ENCODE assay signal across 22 cellular contexts in the genomic region with DNA sequence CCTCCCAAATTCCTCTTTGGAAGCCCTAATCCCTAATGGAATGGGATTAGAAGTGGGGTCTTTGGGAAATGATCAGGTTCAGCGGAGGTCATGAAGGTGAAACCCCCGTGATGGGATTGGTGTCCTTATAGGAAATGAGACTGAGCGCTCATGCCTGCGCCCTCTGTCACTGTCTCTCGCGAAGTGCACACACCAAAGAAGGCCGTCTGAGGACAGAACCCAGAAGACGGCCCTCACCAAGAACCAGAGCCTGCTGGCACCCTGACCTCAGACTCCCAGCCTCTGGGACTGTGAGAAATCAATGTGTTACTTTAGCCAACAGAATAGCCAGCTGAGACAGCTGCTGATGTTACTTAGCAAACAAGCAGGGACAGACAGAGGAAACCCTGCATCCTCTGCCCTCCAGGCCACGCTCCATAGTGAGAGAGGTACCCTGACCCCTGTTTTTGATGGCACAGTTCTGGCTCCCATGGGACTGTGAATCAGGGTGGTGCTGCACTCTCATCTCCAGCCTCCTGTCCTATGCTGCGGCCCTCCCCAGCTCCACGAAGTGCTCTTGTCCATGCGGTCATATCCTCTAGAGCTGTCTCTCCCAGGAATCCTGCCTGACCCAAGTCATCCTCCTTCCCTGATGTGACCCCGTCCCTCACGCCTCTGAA.
"Had no signal": no experiment of that assay in that cellular context is flagged by ENCODE, and none has a peak within 500 bp of the region (broad histone marks: within the 10 kb centered on the region; RNA-seq: fewer than 3 reads in every experiment).

No MANE protein-coding gene starts in this region.

- H3K4me3 ChIP-seq: colonic mucosa, suprapubic skin, transverse colon, vagina had no signal

- DNase-seq: activated CD4-positive, alpha-beta memory T cell treated with anti-CD3 and anti-CD28 coated beads for 36 hours; activated CD4-positive, alpha-beta T cell treated with anti-CD3 and anti-CD28 coated beads for 4 hours; activated naive CD4-positive, alpha-beta T cell treated with anti-CD3 and anti-CD28 coated beads for 36 hours; activated naive CD8-positive, alpha-beta T cell treated with anti-CD3 and anti-CD28 coated beads, Interleukin-2, amount 50 U/mL, for 24 hours; activated T-cell treated with anti-CD3 and anti-CD28 coated beads, Interleukin-2, amount 50 U/mL, for 4 hours; anterior cingulate cortex; central memory CD4-positive, alpha-beta T cell; colonic mucosa; erythroblast; mesendoderm; naive thymus-derived CD8-positive, alpha-beta T cell; retina; stimulated activated CD4-positive, alpha-beta T cell treated with anti-CD3 and anti-CD28 coated beads, Interleukin-12 subunit alpha, Interleukin-12 subunit beta, amount 100 ng/mL, for 4 hours; stimulated activated CD4-positive, alpha-beta T cell treated with anti-CD3 and anti-CD28 coated beads, Interleukin-1b, Interleukin-23, amount 100 ng/mL, for 48 hours; stimulated activated naive CD8-positive, alpha-beta T cell treated with anti-CD3 and anti-CD28 coated beads, Interleukin-15, amount 100 ng/mL, for 72 hours; SW 1271; transverse colon had no signal

- H3K4me1 Mint-ChIP-seq: activated naive CD8-positive, alpha-beta T cell treated with anti-CD3 and anti-CD28 coated beads, Interleukin-2, amount 50 U/mL, for 24 hours; stimulated activated naive CD8-positive, alpha-beta T cell treated with anti-CD3 and anti-CD28 coated beads, Interleukin-15, amount 100 ng/mL, for 72 hours had no signal

- H3K27me3 Mint-ChIP-seq: activated CD4-positive, alpha-beta memory T cell treated with anti-CD3 and anti-CD28 coated beads for 36 hours; activated naive CD8-positive, alpha-beta T cell treated with anti-CD3 and anti-CD28 coated beads, Interleukin-2, amount 50 U/mL, for 24 hours; brain; naive thymus-derived CD8-positive, alpha-beta T cell; stimulated activated naive CD8-positive, alpha-beta T cell treated with anti-CD3 and anti-CD28 coated beads, Interleukin-15, amount 100 ng/mL, for 72 hours had no signal

- H3K4me1 ChIP-seq: colonic mucosa, parathyroid adenoma, suprapubic skin, transverse colon, vagina had no signal

- H3K9me3 ChIP-seq: colonic mucosa, suprapubic skin, transverse colon, vagina had no signal

- H3K27ac Mint-ChIP-seq: activated CD4-positive, alpha-beta memory T cell treated with anti-CD3 and anti-CD28 coated beads for 36 hours; activated naive CD4-positive, alpha-beta T cell treated with anti-CD3 and anti-CD28 coated beads for 36 hours; activated naive CD8-positive, alpha-beta T cell treated with anti-CD3 and anti-CD28 coated beads, Interleukin-2, amount 50 U/mL, for 24 hours; stimulated activated naive CD8-positive, alpha-beta T cell treated with anti-CD3 and anti-CD28 coated beads, Interleukin-15, amount 100 ng/mL, for 72 hours; WTC11 had no signal

- H3K9me3 Mint-ChIP-seq: activated CD4-positive, alpha-beta memory T cell treated with anti-CD3 and anti-CD28 coated beads for 36 hours; activated naive CD4-positive, alpha-beta T cell treated with anti-CD3 and anti-CD28 coated beads for 36 hours; activated naive CD8-positive, alpha-beta T cell treated with anti-CD3 and anti-CD28 coated beads, Interleukin-2, amount 50 U/mL, for 24 hours; activated T-cell treated with anti-CD3 and anti-CD28 coated beads, Interleukin-2, amount 50 U/mL, for 4 hours; brain; naive thymus-derived CD8-positive, alpha-beta T cell; stimulated activated naive CD8-positive, alpha-beta T cell treated with anti-CD3 and anti-CD28 coated beads, Interleukin-15, amount 100 ng/mL, for 72 hours; WTC11 had no signal

- H3K9ac ChIP-seq: parathyroid adenoma had no signal

- H3K36me3 ChIP-seq: colonic mucosa, transverse colon, vagina had no signal

- H3K36me3 Mint-ChIP-seq: activated CD4-positive, alpha-beta memory T cell treated with anti-CD3 and anti-CD28 coated beads for 36 hours; brain; WTC11 had no signal

- H2AFZ ChIP-seq: parathyroid adenoma had no signal

- H3K27me3 ChIP-seq: colonic mucosa, suprapubic skin, transverse colon, vagina had no signal

- H3K4me3 Mint-ChIP-seq: activated CD4-positive, alpha-beta memory T cell treated with anti-CD3 and anti-CD28 coated beads for 36 hours; activated naive CD4-positive, alpha-beta T cell treated with anti-CD3 and anti-CD28 coated beads for 36 hours; activated naive CD8-positive, alpha-beta T cell treated with anti-CD3 and anti-CD28 coated beads, Interleukin-2, amount 50 U/mL, for 24 hours; activated T-cell treated with anti-CD3 and anti-CD28 coated beads, Interleukin-2, amount 50 U/mL, for 4 hours; brain; naive thymus-derived CD8-positive, alpha-beta T cell; stimulated activated naive CD8-positive, alpha-beta T cell treated with anti-CD3 and anti-CD28 coated beads, Interleukin-15, amount 100 ng/mL, for 72 hours; WTC11 had no signal

- H3K27ac ChIP-seq: colonic mucosa, parathyroid adenoma, suprapubic skin, transverse colon, vagina had no signal

- ATAC-seq: activated naive CD8-positive, alpha-beta T cell treated with anti-CD3 and anti-CD28 coated beads, Interleukin-2, amount 50 U/mL, for 24 hours; activated T-cell treated with anti-CD3 and anti-CD28 coated beads, Interleukin-2, amount 50 U/mL, for 4 hours; naive thymus-derived CD8-positive, alpha-beta T cell; stimulated activated naive CD8-positive, alpha-beta T cell treated with anti-CD3 and anti-CD28 coated beads, Interleukin-15, amount 100 ng/mL, for 72 hours; WTC11 had no signal
